1 cellular context compared by ENCODE assay signal in genomic region chr1:40979241-40980067, GRCh38.
A peak's percentile ranks its signal among the peaks of the same experiment; 100 is the strongest.
TF ChIP-seq lines count a peak whose summit lies in the region.

TSS of gene CTPS1 (plus strand) at chr1:40979696. CDS start at chr1:40983291, 3,595 bp downstream.

TF ChIP-seq in HepG2, 621 proteins besides CTCF, POLR2A, EP300 and RAD21 (continued from another document and continues in another):
- no peak for TF ChIP-seq PAXIP1 (CRISPR knock-in tag; conservative IDR thresholded peaks at IDR 0.05)
- no peak for TF ChIP-seq SIX1 (CRISPR knock-in tag; IDR thresholded peaks at IDR 0.05; ENCODE audit: borderline replicate concordance)
- no peak; the same call in 1 of the 2 replicates for TF ChIP-seq ZNF281 (CRISPR knock-in tag; IDR thresholded peaks at IDR 0.05; ENCODE audit: borderline replicate concordance)
- no peak for TF ChIP-seq FOXP4 (CRISPR knock-in tag; IDR thresholded peaks at IDR 0.05)
- no peak for TF ChIP-seq SMARCC2 (IDR thresholded peaks at IDR 0.05)
- TF ChIP-seq ZMAT3 (CRISPR knock-in tag; conservative IDR thresholded peaks at IDR 0.05): 0 out of 2 replicates have a peak, but pooled peaks have one; percentile 57
- no peak for TF ChIP-seq ZNF180 (CRISPR knock-in tag; IDR thresholded peaks at IDR 0.05; ENCODE audit: borderline replicate concordance, low read depth)
- TF ChIP-seq ZNF207 (IDR thresholded peaks at IDR 0.05; ENCODE audit: borderline replicate concordance): no peak
- TF ChIP-seq HDAC1 (CRISPR knock-in tag; IDR thresholded peaks at IDR 0.05): peak; percentile 71
- no peak for TF ChIP-seq ZNF770 (CRISPR knock-in tag; IDR thresholded peaks at IDR 0.05)
- peak; percentile 64 for TF ChIP-seq PITX1 (CRISPR knock-in tag; IDR thresholded peaks at IDR 0.05)
- TF ChIP-seq SNAPC5 (CRISPR knock-in tag; IDR thresholded peaks at IDR 0.05; ENCODE audit: borderline replicate concordance): no peak
- TF ChIP-seq MEIS2 (CRISPR knock-in tag; IDR thresholded peaks at IDR 0.05): peak; percentile 56; the same call in 1 of the 2 replicates
- TF ChIP-seq SMAD3 (CRISPR knock-in tag; IDR thresholded peaks at IDR 0.05): 0 out of 2 replicates have a peak, but pooled peaks have one; percentile 36
- TF ChIP-seq HNRNPK (IDR thresholded peaks at IDR 0.05; ENCODE audit: low read depth, low read length, poor library complexity, severe bottlenecking): peak; percentile 32
- TF ChIP-seq HDAC6 (IDR thresholded peaks at IDR 0.05; ENCODE audit: low read depth, low read length): no peak
- no peak for TF ChIP-seq GLMP (CRISPR knock-in tag; IDR thresholded peaks at IDR 0.05; ENCODE audit: borderline replicate concordance)
- 0 out of 2 replicates have a peak, but pooled peaks have one; percentile 69 for TF ChIP-seq ZNF235 (CRISPR knock-in tag; IDR thresholded peaks at IDR 0.05; ENCODE audit: borderline replicate concordance)
- peak; percentile 47; the same call in 1 of the 2 replicates for TF ChIP-seq ZNF704 (CRISPR knock-in tag; IDR thresholded peaks at IDR 0.05; ENCODE audit: borderline replicate concordance)
- no peak for TF ChIP-seq ZNF234 (CRISPR knock-in tag; conservative IDR thresholded peaks at IDR 0.05)
- no peak; the same call in 1 of the 2 replicates for TF ChIP-seq ZNF451 (CRISPR knock-in tag; IDR thresholded peaks at IDR 0.05)
- 0 out of 2 replicates have a peak, but pooled peaks have one; percentile 21 for TF ChIP-seq ZNF619 (CRISPR knock-in tag; IDR thresholded peaks at IDR 0.05)
- TF ChIP-seq REXO4 (CRISPR knock-in tag; IDR thresholded peaks at IDR 0.05; ENCODE audit: borderline replicate concordance): no peak
- TF ChIP-seq MBNL3 (CRISPR knock-in tag; conservative IDR thresholded peaks at IDR 0.05): no peak
- no peak; the same call in 1 of the 2 replicates for TF ChIP-seq PRDM15 (CRISPR knock-in tag; IDR thresholded peaks at IDR 0.05)
- TF ChIP-seq ZKSCAN1 (IDR thresholded peaks at IDR 0.05; ENCODE audit: low read length): peak; percentile 8; the same call in 1 of the 2 replicates
- no peak for TF ChIP-seq ZNF160 (CRISPR knock-in tag; IDR thresholded peaks at IDR 0.05)
- no peak for TF ChIP-seq ZNF7 (CRISPR knock-in tag; IDR thresholded peaks at IDR 0.05)
- no peak for TF ChIP-seq LRRFIP1 (CRISPR knock-in tag; conservative IDR thresholded peaks at IDR 0.05)
- no peak; the same call in 1 of the 2 replicates for TF ChIP-seq E2F2 (CRISPR knock-in tag; IDR thresholded peaks at IDR 0.05; ENCODE audit: borderline replicate concordance)
- no peak for TF ChIP-seq HMG20A (CRISPR knock-in tag; IDR thresholded peaks at IDR 0.05; ENCODE audit: borderline replicate concordance)
- no peak for TF ChIP-seq ZNF841 (CRISPR knock-in tag; IDR thresholded peaks at IDR 0.05; ENCODE audit: borderline replicate concordance)
- TF ChIP-seq ZNF512 (CRISPR knock-in tag; IDR thresholded peaks at IDR 0.05): no peak
